1 cellular context compared by ENCODE assay signal in the genomic region with DNA sequence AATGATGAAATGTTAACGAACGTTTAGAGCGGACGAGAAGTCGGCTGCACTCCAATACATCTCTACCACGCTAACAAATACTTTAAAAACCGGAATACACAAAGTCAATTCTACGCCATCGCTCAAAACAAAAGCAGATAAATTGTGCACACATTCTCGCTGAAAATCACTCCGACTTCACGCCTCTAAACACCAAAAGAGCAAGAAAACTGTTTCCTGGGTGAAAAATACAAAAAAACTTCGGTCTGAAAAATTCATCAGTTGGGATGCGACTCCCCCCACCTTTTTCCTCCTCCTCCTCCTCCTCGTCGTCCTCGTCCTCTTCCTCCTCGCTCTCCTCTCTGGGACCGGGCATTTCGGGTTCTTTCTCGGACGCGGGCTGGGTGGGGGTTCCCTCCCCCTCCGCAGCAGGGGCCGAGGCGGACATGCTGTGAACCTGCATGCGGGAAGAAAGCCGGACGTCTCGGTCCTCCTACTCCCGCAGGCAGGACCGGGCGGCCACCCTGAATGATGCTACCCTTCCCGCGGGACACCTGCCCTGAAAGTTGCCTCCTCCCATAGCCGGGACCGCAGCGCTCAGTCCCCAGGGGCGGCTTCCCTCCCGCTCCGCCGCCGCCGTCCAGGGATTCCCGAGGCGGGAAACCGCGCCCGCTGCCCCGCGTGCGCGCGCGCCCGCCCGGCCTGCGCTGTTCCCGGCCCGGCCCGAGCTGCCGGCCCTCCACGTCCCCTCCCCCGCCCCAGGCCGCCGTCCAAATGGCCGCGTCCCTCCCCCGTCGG.
A peak's percentile ranks its signal among the peaks of the same experiment; 100 is the strongest.
TF ChIP-seq lines count a peak whose summit lies in the region.

No MANE protein-coding gene starts in this region.

TF ChIP-seq in HepG2, 621 proteins besides CTCF, POLR2A, EP300 and RAD21 (continued from another document and continues in another):
- no peak for TF ChIP-seq ATF5 (CRISPR knock-in tag; IDR thresholded peaks at IDR 0.05; ENCODE audit: low read depth)
- TF ChIP-seq CENPT (CRISPR knock-in tag; IDR thresholded peaks at IDR 0.05; ENCODE audit: low read depth) = no peak
- TF ChIP-seq ZZZ3 (CRISPR knock-in tag; IDR thresholded peaks at IDR 0.05; ENCODE audit: borderline replicate concordance) = no peak
- TF ChIP-seq, protein P1, sequence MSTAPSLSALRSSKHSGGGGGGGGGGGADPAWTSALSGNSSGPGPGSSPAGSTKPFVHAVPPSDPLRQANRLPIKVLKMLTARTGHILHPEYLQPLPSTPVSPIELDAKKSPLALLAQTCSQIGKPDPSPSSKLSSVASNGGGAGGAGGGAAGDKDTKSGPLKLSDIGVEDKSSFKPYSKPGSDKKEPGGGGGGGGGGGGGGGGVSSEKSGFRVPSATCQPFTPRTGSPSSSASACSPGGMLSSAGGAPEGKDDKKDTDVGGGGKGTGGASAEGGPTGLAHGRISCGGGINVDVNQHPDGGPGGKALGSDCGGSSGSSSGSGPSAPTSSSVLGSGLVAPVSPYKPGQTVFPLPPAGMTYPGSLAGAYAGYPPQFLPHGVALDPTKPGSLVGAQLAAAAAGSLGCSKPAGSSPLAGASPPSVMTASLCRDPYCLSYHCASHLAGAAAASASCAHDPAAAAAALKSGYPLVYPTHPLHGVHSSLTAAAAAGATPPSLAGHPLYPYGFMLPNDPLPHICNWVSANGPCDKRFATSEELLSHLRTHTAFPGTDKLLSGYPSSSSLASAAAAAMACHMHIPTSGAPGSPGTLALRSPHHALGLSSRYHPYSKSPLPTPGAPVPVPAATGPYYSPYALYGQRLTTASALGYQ (CRISPR knock-in tag; IDR thresholded peaks at IDR 0.05) = no peak
- TF ChIP-seq HOXA7 (CRISPR knock-in tag; IDR thresholded peaks at IDR 0.05) = 0 out of 2 replicates have a peak, but pooled peaks have one; percentile 18
- TF ChIP-seq KMT2A (CRISPR knock-in tag; IDR thresholded peaks at IDR 0.05) = no peak
- no peak for TF ChIP-seq ZNF235 (CRISPR knock-in tag; IDR thresholded peaks at IDR 0.05; ENCODE audit: borderline replicate concordance)
- TF ChIP-seq, protein P2, sequence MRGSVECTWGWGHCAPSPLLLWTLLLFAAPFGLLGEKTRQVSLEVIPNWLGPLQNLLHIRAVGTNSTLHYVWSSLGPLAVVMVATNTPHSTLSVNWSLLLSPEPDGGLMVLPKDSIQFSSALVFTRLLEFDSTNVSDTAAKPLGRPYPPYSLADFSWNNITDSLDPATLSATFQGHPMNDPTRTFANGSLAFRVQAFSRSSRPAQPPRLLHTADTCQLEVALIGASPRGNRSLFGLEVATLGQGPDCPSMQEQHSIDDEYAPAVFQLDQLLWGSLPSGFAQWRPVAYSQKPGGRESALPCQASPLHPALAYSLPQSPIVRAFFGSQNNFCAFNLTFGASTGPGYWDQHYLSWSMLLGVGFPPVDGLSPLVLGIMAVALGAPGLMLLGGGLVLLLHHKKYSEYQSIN (CRISPR knock-in tag; IDR thresholded peaks at IDR 0.05; ENCODE audit: borderline replicate concordance) = no peak
- TF ChIP-seq MTA3 (CRISPR knock-in tag; IDR thresholded peaks at IDR 0.05) = no peak
- TF ChIP-seq, protein P3, sequence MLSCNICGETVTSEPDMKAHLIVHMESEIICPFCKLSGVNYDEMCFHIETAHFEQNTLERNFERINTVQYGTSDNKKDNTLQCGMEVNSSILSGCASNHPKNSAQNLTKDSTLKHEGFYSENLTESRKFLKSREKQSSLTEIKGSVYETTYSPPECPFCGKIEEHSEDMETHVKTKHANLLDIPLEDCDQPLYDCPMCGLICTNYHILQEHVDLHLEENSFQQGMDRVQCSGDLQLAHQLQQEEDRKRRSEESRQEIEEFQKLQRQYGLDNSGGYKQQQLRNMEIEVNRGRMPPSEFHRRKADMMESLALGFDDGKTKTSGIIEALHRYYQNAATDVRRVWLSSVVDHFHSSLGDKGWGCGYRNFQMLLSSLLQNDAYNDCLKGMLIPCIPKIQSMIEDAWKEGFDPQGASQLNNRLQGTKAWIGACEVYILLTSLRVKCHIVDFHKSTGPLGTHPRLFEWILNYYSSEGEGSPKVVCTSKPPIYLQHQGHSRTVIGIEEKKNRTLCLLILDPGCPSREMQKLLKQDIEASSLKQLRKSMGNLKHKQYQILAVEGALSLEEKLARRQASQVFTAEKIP (CRISPR knock-in tag; IDR thresholded peaks at IDR 0.05; ENCODE audit: borderline replicate concordance) = no peak
- TF ChIP-seq TIGD3 (CRISPR knock-in tag; IDR thresholded peaks at IDR 0.05; ENCODE audit: borderline replicate concordance) = no peak
- TF ChIP-seq TGIF2 (CRISPR knock-in tag; IDR thresholded peaks at IDR 0.05) = no peak
- TF ChIP-seq SMARCE1 (IDR thresholded peaks at IDR 0.05; ENCODE audit: borderline replicate concordance) = no peak
- TF ChIP-seq TRIM24 (CRISPR knock-in tag; IDR thresholded peaks at IDR 0.05) = no peak
- TF ChIP-seq AGO2 (optimal IDR thresholded peaks at IDR 0.05; ENCODE audit: low read depth, low read length) = peak; percentile 80
- TF ChIP-seq PHF5A (CRISPR knock-in tag; IDR thresholded peaks at IDR 0.05; ENCODE audit: low read depth, unreplicated experiment) = no peak
- TF ChIP-seq TBX2 (CRISPR knock-in tag; IDR thresholded peaks at IDR 0.05; ENCODE audit: borderline replicate concordance) = no peak
- TF ChIP-seq RCOR2 (CRISPR knock-in tag; IDR thresholded peaks at IDR 0.05) = no peak
- no peak for TF ChIP-seq ZNF317 (CRISPR knock-in tag; IDR thresholded peaks at IDR 0.05)
- TF ChIP-seq GPBP1L1 (CRISPR knock-in tag; IDR thresholded peaks at IDR 0.05) = no peak
- TF ChIP-seq ZNF607 (CRISPR knock-in tag; IDR thresholded peaks at IDR 0.05; ENCODE audit: borderline replicate concordance) = 0 out of 2 replicates have a peak, but pooled peaks have one; percentile 11
- no peak for TF ChIP-seq ZNF20 (CRISPR knock-in tag; IDR thresholded peaks at IDR 0.05)
- no peak for TF ChIP-seq ZNF432 (CRISPR knock-in tag; IDR thresholded peaks at IDR 0.05; ENCODE audit: borderline replicate concordance)
- TF ChIP-seq DPF2 (CRISPR knock-in tag; IDR thresholded peaks at IDR 0.05; ENCODE audit: borderline replicate concordance, low read depth) = no peak
- TF ChIP-seq, protein P4, sequence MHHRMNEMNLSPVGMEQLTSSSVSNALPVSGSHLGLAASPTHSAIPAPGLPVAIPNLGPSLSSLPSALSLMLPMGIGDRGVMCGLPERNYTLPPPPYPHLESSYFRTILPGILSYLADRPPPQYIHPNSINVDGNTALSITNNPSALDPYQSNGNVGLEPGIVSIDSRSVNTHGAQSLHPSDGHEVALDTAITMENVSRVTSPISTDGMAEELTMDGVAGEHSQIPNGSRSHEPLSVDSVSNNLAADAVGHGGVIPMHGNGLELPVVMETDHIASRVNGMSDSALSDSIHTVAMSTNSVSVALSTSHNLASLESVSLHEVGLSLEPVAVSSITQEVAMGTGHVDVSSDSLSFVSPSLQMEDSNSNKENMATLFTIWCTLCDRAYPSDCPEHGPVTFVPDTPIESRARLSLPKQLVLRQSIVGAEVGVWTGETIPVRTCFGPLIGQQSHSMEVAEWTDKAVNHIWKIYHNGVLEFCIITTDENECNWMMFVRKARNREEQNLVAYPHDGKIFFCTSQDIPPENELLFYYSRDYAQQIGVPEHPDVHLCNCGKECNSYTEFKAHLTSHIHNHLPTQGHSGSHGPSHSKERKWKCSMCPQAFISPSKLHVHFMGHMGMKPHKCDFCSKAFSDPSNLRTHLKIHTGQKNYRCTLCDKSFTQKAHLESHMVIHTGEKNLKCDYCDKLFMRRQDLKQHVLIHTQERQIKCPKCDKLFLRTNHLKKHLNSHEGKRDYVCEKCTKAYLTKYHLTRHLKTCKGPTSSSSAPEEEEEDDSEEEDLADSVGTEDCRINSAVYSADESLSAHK (CRISPR knock-in tag; IDR thresholded peaks at IDR 0.05; ENCODE audit: borderline replicate concordance) = no peak
- TF ChIP-seq, protein P5, sequence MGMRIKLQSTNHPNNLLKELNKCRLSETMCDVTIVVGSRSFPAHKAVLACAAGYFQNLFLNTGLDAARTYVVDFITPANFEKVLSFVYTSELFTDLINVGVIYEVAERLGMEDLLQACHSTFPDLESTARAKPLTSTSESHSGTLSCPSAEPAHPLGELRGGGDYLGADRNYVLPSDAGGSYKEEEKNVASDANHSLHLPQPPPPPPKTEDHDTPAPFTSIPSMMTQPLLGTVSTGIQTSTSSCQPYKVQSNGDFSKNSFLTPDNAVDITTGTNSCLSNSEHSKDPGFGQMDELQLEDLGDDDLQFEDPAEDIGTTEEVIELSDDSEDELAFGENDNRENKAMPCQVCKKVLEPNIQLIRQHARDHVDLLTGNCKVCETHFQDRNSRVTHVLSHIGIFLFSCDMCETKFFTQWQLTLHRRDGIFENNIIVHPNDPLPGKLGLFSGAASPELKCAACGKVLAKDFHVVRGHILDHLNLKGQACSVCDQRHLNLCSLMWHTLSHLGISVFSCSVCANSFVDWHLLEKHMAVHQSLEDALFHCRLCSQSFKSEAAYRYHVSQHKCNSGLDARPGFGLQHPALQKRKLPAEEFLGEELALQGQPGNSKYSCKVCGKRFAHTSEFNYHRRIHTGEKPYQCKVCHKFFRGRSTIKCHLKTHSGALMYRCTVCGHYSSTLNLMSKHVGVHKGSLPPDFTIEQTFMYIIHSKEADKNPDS (CRISPR knock-in tag; IDR thresholded peaks at IDR 0.05) = no peak
- no peak for TF ChIP-seq ZBTB1 (CRISPR knock-in tag; IDR thresholded peaks at IDR 0.05; ENCODE audit: borderline replicate concordance)
- TF ChIP-seq PLSCR1 (CRISPR knock-in tag; IDR thresholded peaks at IDR 0.05; ENCODE audit: borderline replicate concordance) = no peak
- TF ChIP-seq CBX1 (IDR thresholded peaks at IDR 0.05; ENCODE audit: low read depth) = no peak
- no peak for TF ChIP-seq BRCA1 (CRISPR knock-in tag; IDR thresholded peaks at IDR 0.05)
- TF ChIP-seq KLF6 (CRISPR knock-in tag; IDR thresholded peaks at IDR 0.05) = peak; percentile 47; the same call in 1 of the 2 replicates
- no peak for TF ChIP-seq ISX (CRISPR knock-in tag; conservative IDR thresholded peaks at IDR 0.05)
- no peak for TF ChIP-seq RORA (CRISPR knock-in tag; IDR thresholded peaks at IDR 0.05)
- 0 out of 2 replicates have a peak, but pooled peaks have one; percentile 31 for TF ChIP-seq DR1 (CRISPR knock-in tag; IDR thresholded peaks at IDR 0.05)
- no peak for TF ChIP-seq FOSL2 (CRISPR knock-in tag; IDR thresholded peaks at IDR 0.05)
- no peak; the same call in 1 of the 2 replicates for TF ChIP-seq ZNF670 (CRISPR knock-in tag; IDR thresholded peaks at IDR 0.05; ENCODE audit: borderline replicate concordance)
- TF ChIP-seq ZNF326 (CRISPR knock-in tag; IDR thresholded peaks at IDR 0.05; ENCODE audit: borderline replicate concordance) = no peak
- no peak for TF ChIP-seq FOXO1 (CRISPR knock-in tag; IDR thresholded peaks at IDR 0.05)
- no peak for TF ChIP-seq ZNF747 (CRISPR knock-in tag; IDR thresholded peaks at IDR 0.05; ENCODE audit: borderline replicate concordance)
- no peak for TF ChIP-seq ZSCAN12 (CRISPR knock-in tag; IDR thresholded peaks at IDR 0.05)
- TF ChIP-seq REST (IDR thresholded peaks at IDR 0.05; ENCODE audit: borderline replicate concordance in 1 of 2, low read depth in 1 of 2, low read length in 2 of 2) = no peak
- TF ChIP-seq ZNF446 (CRISPR knock-in tag; IDR thresholded peaks at IDR 0.05) = no peak
- no peak; the same call in 1 of the 2 replicates for TF ChIP-seq KAT7 (CRISPR knock-in tag; IDR thresholded peaks at IDR 0.05; ENCODE audit: borderline replicate concordance)
- no peak for TF ChIP-seq ZNF17 (CRISPR knock-in tag; IDR thresholded peaks at IDR 0.05)
- no peak for TF ChIP-seq ZNF343 (CRISPR knock-in tag; IDR thresholded peaks at IDR 0.05)
